Comparison of ENCODE assay signal across 8 cellular contexts in the genomic region with DNA sequence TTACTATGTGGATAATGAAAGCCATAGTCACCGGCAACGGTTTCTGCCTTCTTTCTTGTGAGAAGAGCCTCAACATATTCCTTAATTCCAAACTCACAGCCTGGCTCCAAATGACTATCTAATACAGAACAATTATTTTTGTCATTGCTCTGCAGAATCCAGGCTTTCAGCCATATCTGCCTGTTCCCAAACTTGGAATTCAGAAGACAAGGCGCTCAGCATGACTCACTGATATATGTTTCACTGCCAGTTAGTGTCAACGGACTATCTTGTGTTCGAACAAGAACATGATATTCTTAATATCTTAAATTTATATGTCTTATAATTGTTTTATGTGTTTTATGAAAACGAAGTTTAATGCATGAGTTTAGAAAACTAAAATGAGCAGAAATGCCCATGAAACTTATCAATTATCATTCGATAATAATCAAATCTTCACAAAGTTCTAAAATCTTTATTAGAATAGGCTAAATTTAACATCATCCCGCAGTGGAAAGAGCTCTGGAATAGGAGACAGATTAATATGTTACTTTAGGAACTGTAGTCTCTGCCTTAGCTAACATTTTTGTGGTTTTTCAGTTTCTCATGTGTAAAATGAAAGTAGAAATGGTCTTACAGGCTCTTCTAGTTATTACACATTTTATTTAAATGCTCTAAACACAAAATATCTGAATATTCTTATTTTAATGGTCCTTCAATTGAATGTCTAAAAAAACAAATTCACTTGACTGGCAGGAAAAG.
DNase-seq lines count a peak whose midpoint lies in the region; ATAC-seq and TF ChIP-seq lines count a peak whose summit lies in the region.

No MANE protein-coding gene starts in this region.

- 100% methylated on average over 2 of the region's 8 CpGs for WGBS in mesendoderm (ENCODE audit: extremely low coverage, insufficient coverage, low lambda C conversion rate)
- 66 to 71% methylated on average over 8 of the region's 8 CpGs for WGBS in esophagus squamous epithelium, 2 donors

- H3K4me3 Mint-ChIP-seq in osteocyte (ENCODE audit: unreplicated experiment): peak overlapping the region; percentile 32

- H3K36me3 ChIP-seq in OCI-LY3 (replicated peaks; ENCODE audit: low read depth, low read length): no peaks in the 10 kb centered on the region
- H3K36me3 ChIP-seq in mesendoderm (ENCODE audit: control insufficient read depth, insufficient read depth, low read length): no peaks in the 10 kb centered on the region
- H3K36me3 ChIP-seq in esophagus squamous epithelium: no peaks in the 10 kb centered on the region

- peaks cover 23% of the 10 kb centered on the region for H3K4me1 Mint-ChIP-seq in osteocyte (ENCODE audit: unreplicated experiment)

- no peaks in the 10 kb centered on the region for H3K9me3 Mint-ChIP-seq in osteocyte (ENCODE audit: unreplicated experiment)

- H2AK5ac ChIP-seq in mesendoderm (ENCODE audit: low read length): no peak overlapping the region

- no peaks in the 10 kb centered on the region for H3K79me1 ChIP-seq in mesendoderm (ENCODE audit: low read length)

- H3K9me3 ChIP-seq in OCI-LY3 (ENCODE audit: insufficient read depth, low read length) (no peaks in the 10 kb centered on the region), esophagus squamous epithelium (no peaks in the 10 kb centered on the region)

- no peak overlapping the region for H3K4me3 ChIP-seq in OCI-LY3 (ENCODE audit: low read length)
- no peak overlapping the region for H3K4me3 ChIP-seq in mesendoderm (ENCODE audit: low read length)
- no peak overlapping the region for H3K4me3 ChIP-seq in esophagus squamous epithelium

- H4K5ac ChIP-seq in mesendoderm (ENCODE audit: low read length): no peak overlapping the region

- no peak overlapping the region for H3K4ac ChIP-seq in mesendoderm (ENCODE audit: low read depth, low read length)

- H2BK5ac ChIP-seq in mesendoderm (ENCODE audit: low read length): no peak overlapping the region

- DNase-seq in osteocyte (ENCODE audit: extremely low spot score, unreplicated experiment): no peak
- no peak for DNase-seq in mesendoderm
- DNase-seq in esophagus squamous epithelium (lab: John Stamatoyannopoulos, UW): no peak
- no peak for DNase-seq in iPS-NIHi7 (ENCODE audit: extremely low spot score)
- DNase-seq in NK-92 treated with Interleukin-12 subunit alpha and Interleukin-12 subunit beta, amount 100 ng/mL, for 24 hours (lab: John Stamatoyannopoulos, UW): no peak

- H4K8ac ChIP-seq in mesendoderm (ENCODE audit: low read depth, low read length): no peak overlapping the region

- no peak for TF ChIP-seq POLR2A in esophagus squamous epithelium (IDR thresholded peaks at IDR 0.05)

- no peak overlapping the region for H3K56ac ChIP-seq in mesendoderm (ENCODE audit: low read length)

- no peak overlapping the region for H3K18ac ChIP-seq in mesendoderm (ENCODE audit: low read length)

- H4K20me1 ChIP-seq in OCI-LY3 (ENCODE audit: insufficient read depth, low read length): no peaks in the 10 kb centered on the region

- no peak overlapping the region for H2BK120ac ChIP-seq in mesendoderm (ENCODE audit: low read depth, low read length)

- no peak overlapping the region for H3K9ac ChIP-seq in OCI-LY3 (ENCODE audit: low read length)
- H3K9ac ChIP-seq in mesendoderm (ENCODE audit: low read length): no peak overlapping the region

- peaks cover 10% of the 10 kb centered on the region for H3K4me1 ChIP-seq in OCI-LY3 (ENCODE audit: low read length)
- H3K4me1 ChIP-seq in mesendoderm (ENCODE audit: control insufficient read depth, low read depth, low read length): no peaks in the 10 kb centered on the region
- peaks cover 0 to 17% (median 0%) of the 10 kb centered on the region in 3 donors for H3K4me1 ChIP-seq in esophagus squamous epithelium

- ATAC-seq in GM18909 (IDR thresholded peaks at IDR 0.05; ENCODE audit: poor library complexity, unreplicated experiment) (peak; percentile 87), HG02798 (IDR thresholded peaks at IDR 0.05; ENCODE audit: poor library complexity, unreplicated experiment) (peak; percentile 79)

- H3K36me3 Mint-ChIP-seq in osteocyte (ENCODE audit: unreplicated experiment): no peaks in the 10 kb centered on the region

- no peak overlapping the region for H3K23ac ChIP-seq in mesendoderm (ENCODE audit: low read length)

- H2BK15ac ChIP-seq in mesendoderm (replicated peaks; ENCODE audit: low read depth): no peak overlapping the region

- TF ChIP-seq CTCF in OCI-LY3 (IDR thresholded peaks at IDR 0.05; ENCODE audit: low read depth, low read length) (no peak), osteocyte (IDR thresholded peaks at IDR 0.05) (no peak), esophagus squamous epithelium (IDR thresholded peaks at IDR 0.05) (no peak)

- H3K79me2 ChIP-seq in OCI-LY3 (ENCODE audit: low read length) (no peaks in the 10 kb centered on the region), mesendoderm (ENCODE audit: control insufficient read depth, insufficient read depth, low read length) (no peaks in the 10 kb centered on the region)

- H2AFZ ChIP-seq in OCI-LY3 (ENCODE audit: low read depth, low read length): no peak overlapping the region

- no peaks in the 10 kb centered on the region for H3K27me3 Mint-ChIP-seq in osteocyte (ENCODE audit: unreplicated experiment)

- H3K27ac Mint-ChIP-seq in osteocyte (ENCODE audit: unreplicated experiment): peak overlapping the region; percentile 79

- H3K27me3 ChIP-seq in OCI-LY3 (ENCODE audit: low read depth, low read length): no peaks in the 10 kb centered on the region
- no peaks in the 10 kb centered on the region for H3K27me3 ChIP-seq in mesendoderm (ENCODE audit: insufficient read depth, low read length, poor library complexity)
- H3K27me3 ChIP-seq in esophagus squamous epithelium: no peaks in the 10 kb centered on the region

- H3K4me2 ChIP-seq in OCI-LY3 (ENCODE audit: low read length) (peak overlapping the region; percentile 20; the same call in 1 of the 2 replicates), mesendoderm (ENCODE audit: low read length) (no peak overlapping the region)

- H3K27ac ChIP-seq in OCI-LY3 (ENCODE audit: low read length): no peak overlapping the region
- no peak overlapping the region for H3K27ac ChIP-seq in mesendoderm (ENCODE audit: low read depth, low read length)
- no peak overlapping the region for H3K27ac ChIP-seq in esophagus squamous epithelium

- intact Hi-C loops in esophagus squamous epithelium (cut with DNase I): no loop called here
